In genomic region chr7:158957507-158957900, GRCh38 we compare ENCODE assay signal across 9 cellular contexts.
DNase-seq lines count a peak whose midpoint lies in the region; ATAC-seq and TF ChIP-seq lines count a peak whose summit lies in the region.
"Had no signal": no experiment of that assay in that cellular context is flagged by ENCODE, and none has a peak within 500 bp of the region (broad histone marks: within the 10 kb centered on the region; RNA-seq: fewer than 3 reads in every experiment).

No MANE protein-coding gene starts in this region.

- ATAC-seq in HG02884 (IDR thresholded peaks at IDR 0.05; ENCODE audit: unreplicated experiment) = peak; percentile 19
- ATAC-seq in Panc1 = peak; percentile 71
- peak; percentile 66 for ATAC-seq in left colon
- no peak for ATAC-seq in GM19351 (IDR thresholded peaks at IDR 0.05; ENCODE audit: unreplicated experiment)

- BruUV-seq in Panc1 (replicated peaks; lab: Mats Ljungman, UMichigan) = no TSS peak

- CTCF ChIA-PET in Panc1 (lab: Charles Lee) = interaction anchor here (0.6 kb wide), 1 partner anchor 1014 kb away, joined by 12 read pairs; no protein-coding TSS in a partner anchor

- H3K27me3 ChIP-seq in Panc1 (ENCODE audit: control insufficient read depth, insufficient read depth, low read length) = no peaks in the 10 kb centered on the region; the same call in 1 of the 2 replicates
- no peaks in the 10 kb centered on the region for H3K27me3 ChIP-seq in H7 (ENCODE audit: control insufficient read depth, insufficient read depth, low read length)
- H3K27me3 ChIP-seq: SJCRH30 had no signal

- DNase-seq in DMS153 treated with DMSO at 0.1 percent for 48 hours (lab: John Stamatoyannopoulos, UW; ENCODE audit: unreplicated experiment) = peak; percentile 36
- DNase-seq in Panc1 (ENCODE audit: low read depth, low spot score) = no peak
- DNase-seq in left colon = peak in 1 of 2 donors; percentile 66
- no peak for DNase-seq in GM03348 (ENCODE audit: low spot score)
- no peak for DNase-seq in H7
- no peak for DNase-seq in foreskin fibroblast

- H3K4me1 ChIP-seq in Panc1 (ENCODE audit: control insufficient read depth, insufficient read depth, low read length) = peaks cover 17% of the 10 kb centered on the region
- H3K4me1 ChIP-seq: SJCRH30 had no signal

- H3K4me3 ChIP-seq in Panc1 (ENCODE audit: low read depth in 2 of 2, low read length in 2 of 2) (peak overlapping the region; percentile 32 to 59), H7 (ENCODE audit: insufficient read depth, low read depth, low read length) (no peak overlapping the region), foreskin fibroblast (ENCODE audit: low read depth in 1 of 2, low read length in 2 of 2) (no peak overlapping the region)
- H3K4me3 ChIP-seq: SJCRH30 had no signal

- intact Hi-C loops in Panc1 (cut with micrococcal nuclease; ENCODE audit: unreplicated experiment) = no loop called here
- intact Hi-C loops in left colon (cut with DNase I, micrococcal nuclease) = no loop called here

- POLR2A ChIA-PET in Panc1 (lab: Charles Lee) = no interaction called here

- H3K27ac ChIP-seq in Panc1 (ENCODE audit: low read length) = no peak overlapping the region
- H3K27ac ChIP-seq: SJCRH30 had no signal

- H3K36me3 ChIP-seq in Panc1 (ENCODE audit: control insufficient read depth, insufficient read depth, low read length) = no peaks in the 10 kb centered on the region
- H3K36me3 ChIP-seq in H7 (replicated peaks; ENCODE audit: control insufficient read depth, insufficient read depth, low read length) = no peaks in the 10 kb centered on the region
- H3K36me3 ChIP-seq: SJCRH30 had no signal

- H3K9me3 ChIP-seq in Panc1 (ENCODE audit: control insufficient read depth, insufficient read depth, low read depth, low read length) = no peaks in the 10 kb centered on the region
- H3K9me3 ChIP-seq: SJCRH30 had no signal

- no peak for TF ChIP-seq CTCF in Panc1 (IDR thresholded peaks at IDR 0.05)
- no peak for TF ChIP-seq CTCF in foreskin fibroblast (IDR thresholded peaks at IDR 0.05; ENCODE audit: low read depth, low read length)

- in situ Hi-C loops in Panc1 (cut with HindIII; ENCODE audit: low pct_unique_long_range_greater_than_20kb, low sequenced_read_pairs) = no loop called here

Comparison
In these comparisons a context has a peak if more than half of its experiments do, and no peak if none do; other contexts are left out.
1. H3K4me3 ChIP-seq: peak in Panc1 (2 of 2); none in H7 (single experiment) and foreskin fibroblast (0 of 2).